Comparison of ENCODE assay signal across 15 cellular contexts in genomic region chr10:122487231-122487765, GRCh38. TPM values are rescaled to one million over a fixed set of nuclear protein-coding genes. Genes with fewer than 3 reads are reported as not detected.
DNase-seq lines count a peak whose midpoint lies in the region; ATAC-seq and TF ChIP-seq lines count a peak whose summit lies in the region.
"Had no signal": no experiment of that assay in that cellular context is flagged by ENCODE, and none has a peak within 500 bp of the region (broad histone marks: within the 10 kb centered on the region; RNA-seq: fewer than 3 reads in every experiment).

No MANE protein-coding gene starts in this region.

- no peaks in the 10 kb centered on the region for H3K36me3 Mint-ChIP-seq in immature natural killer cell

- DNase-seq in NCI-H2227 (lab: John Stamatoyannopoulos, UW; ENCODE audit: unreplicated experiment) (peak; percentile 2), NCI-H2227 treated with DMSO at 0.1 percent for 48 hours (lab: John Stamatoyannopoulos, UW) (no peak), NCI-H524 treated with DMSO at 0.1 percent for 48 hours (lab: John Stamatoyannopoulos, UW) (peak; percentile 47), immature natural killer cell (no peak)
- no peak for DNase-seq in activated CD4-positive, alpha-beta T cell treated with anti-CD3 and anti-CD28 coated beads, Interleukin-2, amount 50 U/mL, for 1 hour
- DNase-seq: activated CD4-positive, CD25-positive, alpha-beta regulatory T cell treated with anti-CD3 and anti-CD28 coated beads, Interleukin-2, amount 50 U/mL, for 72 hours; H7; stimulated activated naive CD4-positive, alpha-beta T cell treated with Interleukin-2 at 50 U/mL for 16 hours had no signal

- no peaks in the 10 kb centered on the region for H3K27me3 ChIP-seq in gastroesophageal sphincter

- H3K9me3 ChIP-seq in gastroesophageal sphincter: no peaks in the 10 kb centered on the region
- H3K9me3 ChIP-seq: A549, SJCRH30 had no signal

- no peak overlapping the region for H3K4me3 Mint-ChIP-seq in immature natural killer cell
- H3K4me3 Mint-ChIP-seq: dendritic cell treated with granulocyte-macrophage colony-stimulating factor and Interleukin-4, amounts not matched to agents 40 ng/mL and 50 ng/mL, for 4 days had no signal

- TF ChIP-seq CTCF in gastroesophageal sphincter (IDR thresholded peaks at IDR 0.05): no peak

- peaks cover 0 to 31% of the 10 kb centered on the region in 2 donors for H3K36me3 ChIP-seq in gastroesophageal sphincter
- H3K36me3 ChIP-seq: SJCRH30 had no signal

- peaks cover 8 to 54% (median 15%) of the 10 kb centered on the region in 3 donors for H3K4me1 ChIP-seq in gastroesophageal sphincter
- H3K4me1 ChIP-seq: A549, SJCRH30 had no signal

- H3K4me3 ChIP-seq in gastroesophageal sphincter: no peak overlapping the region
- H3K4me3 ChIP-seq: A549, SJCRH30 had no signal

- TF ChIP-seq EP300 in gastroesophageal sphincter (IDR thresholded peaks at IDR 0.05): peak; percentile 33

- H3K27ac ChIP-seq in gastroesophageal sphincter (peak overlapping the region in 2 of 4 donors; percentile 56 to 73), temporal lobe (ENCODE audit: low read depth, low read length) (peak overlapping the region; percentile 90)
- H3K27ac ChIP-seq: A549, SJCRH30 had no signal

- no peaks in the 10 kb centered on the region for H3K9me3 Mint-ChIP-seq in immature natural killer cell
- H3K9me3 Mint-ChIP-seq: dendritic cell treated with granulocyte-macrophage colony-stimulating factor and Interleukin-4, amounts not matched to agents 40 ng/mL and 50 ng/mL, for 4 days had no signal

- WGBS in gastroesophageal sphincter (ENCODE audit: low coverage in 1 of 2), 2 donors: 46 to 68% methylated on average over 7 to 8 of the region's 14 CpGs

- H3K27ac Mint-ChIP-seq in immature natural killer cell: no peak overlapping the region
- H3K27ac Mint-ChIP-seq: dendritic cell treated with granulocyte-macrophage colony-stimulating factor and Interleukin-4, amounts not matched to agents 40 ng/mL and 50 ng/mL, for 4 days had no signal

- peaks cover 0 to 4% of the 10 kb centered on the region in 2 donors for H3K4me1 Mint-ChIP-seq in immature natural killer cell

- TF ChIP-seq POLR2A in gastroesophageal sphincter (IDR thresholded peaks at IDR 0.05): no peak

- peak; percentile 90 for ATAC-seq in gastroesophageal sphincter
- ATAC-seq in HG03139 (IDR thresholded peaks at IDR 0.05; ENCODE audit: unreplicated experiment): no peak
- ATAC-seq: A549 had no signal

- peaks cover under 1 to 4% (median 3%) of the 10 kb centered on the region in 3 donors for H3K27me3 Mint-ChIP-seq in immature natural killer cell (ENCODE audit: low read depth in 3 of 3)

RNA-seq across cellular contexts. Expression of gene HTRA1, which starts 25.9 kb away (rescaled TPM):
- total RNA-seq in gastroesophageal sphincter: 100 to 1,000 TPM; 107 to 137 (median 111) TPM
- 46.7 TPM for total RNA-seq in temporal lobe
- polyA plus RNA-seq in immature natural killer cell: under 1 TPM in 2 of 3 donors, not detected in 1; 0.16 to 0.73 TPM

RNA-seq across cellular contexts. Expression of gene ARMS2, which starts 32.8 kb away (rescaled TPM):
- not detected for total RNA-seq in gastroesophageal sphincter
- not detected for total RNA-seq in temporal lobe
- polyA plus RNA-seq in immature natural killer cell: not detected
- total RNA-seq: glomerular endothelial cell, H7, SJCRH30 had no signal
- polyA plus RNA-seq: A549 had no signal

Comparison
In these comparisons a context has a peak if more than half of its experiments do, and no peak if none do; other contexts are left out.
1. DNase-seq: peak in NCI-H2227 (single experiment) and NCI-H524 treated with DMSO at 0.1 percent for 48 hours (single experiment); none in NCI-H2227 treated with DMSO at 0.1 percent for 48 hours (single experiment), immature natural killer cell (0 of 3) and activated CD4-positive, alpha-beta T cell treated with anti-CD3 and anti-CD28 coated beads, Interleukin-2, amount 50 U/mL, for 1 hour (single experiment).